ENCODE assay signal across 1 cellular context in the genomic region with DNA sequence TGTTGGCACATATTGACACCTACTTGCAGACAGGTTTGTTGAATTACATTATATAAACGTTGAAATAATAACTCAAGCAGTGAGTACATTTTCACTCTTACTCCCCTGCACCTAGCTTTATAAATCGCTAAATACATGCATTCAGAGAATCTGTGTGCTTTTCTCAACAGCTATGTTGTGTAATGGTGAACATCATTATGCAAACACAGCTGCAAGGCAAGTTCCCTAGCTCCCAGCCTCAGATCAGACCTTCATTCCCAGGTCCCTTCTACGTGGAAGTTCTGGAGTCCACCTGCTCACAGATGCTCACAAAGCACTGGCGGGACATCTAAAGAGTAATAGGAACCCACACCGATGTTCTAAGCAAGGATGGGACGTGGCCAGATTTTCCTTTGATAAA.
A peak's percentile ranks its signal among the peaks of the same experiment; 100 is the strongest.
TF ChIP-seq lines count a peak whose summit lies in the region.

No MANE protein-coding gene starts in this region.

TF ChIP-seq in HepG2, 621 proteins besides CTCF, POLR2A, EP300 and RAD21 (continued from another document and continues in another):
- TF ChIP-seq, protein P1, sequence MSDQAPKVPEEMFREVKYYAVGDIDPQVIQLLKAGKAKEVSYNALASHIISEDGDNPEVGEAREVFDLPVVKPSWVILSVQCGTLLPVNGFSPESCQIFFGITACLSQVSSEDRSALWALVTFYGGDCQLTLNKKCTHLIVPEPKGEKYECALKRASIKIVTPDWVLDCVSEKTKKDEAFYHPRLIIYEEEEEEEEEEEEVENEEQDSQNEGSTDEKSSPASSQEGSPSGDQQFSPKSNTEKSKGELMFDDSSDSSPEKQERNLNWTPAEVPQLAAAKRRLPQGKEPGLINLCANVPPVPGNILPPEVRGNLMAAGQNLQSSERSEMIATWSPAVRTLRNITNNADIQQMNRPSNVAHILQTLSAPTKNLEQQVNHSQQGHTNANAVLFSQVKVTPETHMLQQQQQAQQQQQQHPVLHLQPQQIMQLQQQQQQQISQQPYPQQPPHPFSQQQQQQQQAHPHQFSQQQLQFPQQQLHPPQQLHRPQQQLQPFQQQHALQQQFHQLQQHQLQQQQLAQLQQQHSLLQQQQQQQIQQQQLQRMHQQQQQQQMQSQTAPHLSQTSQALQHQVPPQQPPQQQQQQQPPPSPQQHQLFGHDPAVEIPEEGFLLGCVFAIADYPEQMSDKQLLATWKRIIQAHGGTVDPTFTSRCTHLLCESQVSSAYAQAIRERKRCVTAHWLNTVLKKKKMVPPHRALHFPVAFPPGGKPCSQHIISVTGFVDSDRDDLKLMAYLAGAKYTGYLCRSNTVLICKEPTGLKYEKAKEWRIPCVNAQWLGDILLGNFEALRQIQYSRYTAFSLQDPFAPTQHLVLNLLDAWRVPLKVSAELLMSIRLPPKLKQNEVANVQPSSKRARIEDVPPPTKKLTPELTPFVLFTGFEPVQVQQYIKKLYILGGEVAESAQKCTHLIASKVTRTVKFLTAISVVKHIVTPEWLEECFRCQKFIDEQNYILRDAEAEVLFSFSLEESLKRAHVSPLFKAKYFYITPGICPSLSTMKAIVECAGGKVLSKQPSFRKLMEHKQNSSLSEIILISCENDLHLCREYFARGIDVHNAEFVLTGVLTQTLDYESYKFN (CRISPR knock-in tag; conservative IDR thresholded peaks at IDR 0.05), result peak; percentile 30; the same call in 1 of the 2 replicates
- TF ChIP-seq ZNF24 (IDR thresholded peaks at IDR 0.05) (no peak), ZIK1 (CRISPR knock-in tag; IDR thresholded peaks at IDR 0.05; ENCODE audit: borderline replicate concordance, low read depth) (no peak), SNRNP70 (IDR thresholded peaks at IDR 0.05; ENCODE audit: low read depth, low read length) (no peak), NR2C2 (CRISPR knock-in tag; IDR thresholded peaks at IDR 0.05; ENCODE audit: borderline replicate concordance) (no peak), CEBPG (CRISPR knock-in tag; IDR thresholded peaks at IDR 0.05) (peak; percentile 93), RARA (CRISPR knock-in tag; IDR thresholded peaks at IDR 0.05) (peak; percentile 82), NR2F6 (IDR thresholded peaks at IDR 0.05) (peak; percentile 31; the same call in 1 of the 2 replicates), NR2F6 (CRISPR knock-in tag; IDR thresholded peaks at IDR 0.05) (peak; percentile 71; the same call in 1 of the 2 replicates), ZBTB8A (CRISPR knock-in tag; IDR thresholded peaks at IDR 0.05; ENCODE audit: borderline replicate concordance, low read depth) (no peak), PAF1 (CRISPR knock-in tag; IDR thresholded peaks at IDR 0.05) (no peak), MIER2 (CRISPR knock-in tag; IDR thresholded peaks at IDR 0.05) (peak; percentile 55; the same call in 1 of the 2 replicates), ZNF34 (CRISPR knock-in tag; IDR thresholded peaks at IDR 0.05; ENCODE audit: borderline replicate concordance) (no peak), ZNF17 (CRISPR knock-in tag; IDR thresholded peaks at IDR 0.05) (no peak), JUND (CRISPR knock-in tag; IDR thresholded peaks at IDR 0.05) (peak; percentile 58; the same call in 1 of the 2 replicates), KDM6A (CRISPR knock-in tag; IDR thresholded peaks at IDR 0.05; ENCODE audit: low read depth) (peak; percentile 50; the same call in 1 of the 2 replicates), MED13 (CRISPR knock-in tag; IDR thresholded peaks at IDR 0.05) (no peak), KDM4B (CRISPR knock-in tag; IDR thresholded peaks at IDR 0.05) (peak; percentile 53; the same call in 1 of the 2 replicates), ZNF747 (CRISPR knock-in tag; IDR thresholded peaks at IDR 0.05; ENCODE audit: borderline replicate concordance) (no peak), NAIF1 (CRISPR knock-in tag; IDR thresholded peaks at IDR 0.05; ENCODE audit: borderline replicate concordance) (no peak), CHCHD3 (CRISPR knock-in tag; IDR thresholded peaks at IDR 0.05) (0 out of 2 replicates have a peak, but pooled peaks have one; percentile 28), SAP130 (CRISPR knock-in tag; IDR thresholded peaks at IDR 0.05; ENCODE audit: low read depth) (peak; percentile 32; the same call in 1 of the 2 replicates), RXRB (CRISPR knock-in tag; IDR thresholded peaks at IDR 0.05; ENCODE audit: borderline replicate concordance) (peak; percentile 67; the same call in 1 of the 2 replicates), MYNN (CRISPR knock-in tag; IDR thresholded peaks at IDR 0.05; ENCODE audit: low read depth) (no peak), PHF8 (CRISPR knock-in tag; IDR thresholded peaks at IDR 0.05) (peak; percentile 33), ZNF207 (IDR thresholded peaks at IDR 0.05; ENCODE audit: borderline replicate concordance) (no peak), NFYB (CRISPR knock-in tag; IDR thresholded peaks at IDR 0.05) (no peak), KDM1A (CRISPR knock-in tag; IDR thresholded peaks at IDR 0.05) (peak; percentile 20; the same call in 1 of the 2 replicates), KAT8 (CRISPR knock-in tag; IDR thresholded peaks at IDR 0.05) (peak; percentile 17; the same call in 1 of the 2 replicates), ZNF292 (CRISPR knock-in tag; IDR thresholded peaks at IDR 0.05; ENCODE audit: borderline replicate concordance, low read depth) (no peak), ZBTB38 (CRISPR knock-in tag; IDR thresholded peaks at IDR 0.05) (no peak), ZNF577 (CRISPR knock-in tag; IDR thresholded peaks at IDR 0.05; ENCODE audit: borderline replicate concordance, low read depth) (no peak), HDAC2 (CRISPR knock-in tag; IDR thresholded peaks at IDR 0.05) (peak; percentile 81), RFX1 (IDR thresholded peaks at IDR 0.05) (no peak), ZNF713 (CRISPR knock-in tag; IDR thresholded peaks at IDR 0.05) (no peak), GABPA (IDR thresholded peaks at IDR 0.05; ENCODE audit: low read depth, low read length) (no peak), GABPA (CRISPR knock-in tag; IDR thresholded peaks at IDR 0.05; ENCODE audit: low read depth) (no peak), SALL1 (CRISPR knock-in tag; IDR thresholded peaks at IDR 0.05) (peak; percentile 80), ZNF317 (CRISPR knock-in tag; IDR thresholded peaks at IDR 0.05) (0 out of 2 replicates have a peak, but pooled peaks have one; percentile 37), FOXK2 (IDR thresholded peaks at IDR 0.05) (no peak), ZNF501 (CRISPR knock-in tag; IDR thresholded peaks at IDR 0.05) (peak; percentile 46; the same call in 1 of the 2 replicates)
- TF ChIP-seq, protein P2, sequence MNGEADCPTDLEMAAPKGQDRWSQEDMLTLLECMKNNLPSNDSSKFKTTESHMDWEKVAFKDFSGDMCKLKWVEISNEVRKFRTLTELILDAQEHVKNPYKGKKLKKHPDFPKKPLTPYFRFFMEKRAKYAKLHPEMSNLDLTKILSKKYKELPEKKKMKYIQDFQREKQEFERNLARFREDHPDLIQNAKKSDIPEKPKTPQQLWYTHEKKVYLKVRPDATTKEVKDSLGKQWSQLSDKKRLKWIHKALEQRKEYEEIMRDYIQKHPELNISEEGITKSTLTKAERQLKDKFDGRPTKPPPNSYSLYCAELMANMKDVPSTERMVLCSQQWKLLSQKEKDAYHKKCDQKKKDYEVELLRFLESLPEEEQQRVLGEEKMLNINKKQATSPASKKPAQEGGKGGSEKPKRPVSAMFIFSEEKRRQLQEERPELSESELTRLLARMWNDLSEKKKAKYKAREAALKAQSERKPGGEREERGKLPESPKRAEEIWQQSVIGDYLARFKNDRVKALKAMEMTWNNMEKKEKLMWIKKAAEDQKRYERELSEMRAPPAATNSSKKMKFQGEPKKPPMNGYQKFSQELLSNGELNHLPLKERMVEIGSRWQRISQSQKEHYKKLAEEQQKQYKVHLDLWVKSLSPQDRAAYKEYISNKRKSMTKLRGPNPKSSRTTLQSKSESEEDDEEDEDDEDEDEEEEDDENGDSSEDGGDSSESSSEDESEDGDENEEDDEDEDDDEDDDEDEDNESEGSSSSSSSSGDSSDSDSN (CRISPR knock-in tag; IDR thresholded peaks at IDR 0.05), result 0 out of 2 replicates have a peak, but pooled peaks have one; percentile 29
- TF ChIP-seq, protein P3, sequence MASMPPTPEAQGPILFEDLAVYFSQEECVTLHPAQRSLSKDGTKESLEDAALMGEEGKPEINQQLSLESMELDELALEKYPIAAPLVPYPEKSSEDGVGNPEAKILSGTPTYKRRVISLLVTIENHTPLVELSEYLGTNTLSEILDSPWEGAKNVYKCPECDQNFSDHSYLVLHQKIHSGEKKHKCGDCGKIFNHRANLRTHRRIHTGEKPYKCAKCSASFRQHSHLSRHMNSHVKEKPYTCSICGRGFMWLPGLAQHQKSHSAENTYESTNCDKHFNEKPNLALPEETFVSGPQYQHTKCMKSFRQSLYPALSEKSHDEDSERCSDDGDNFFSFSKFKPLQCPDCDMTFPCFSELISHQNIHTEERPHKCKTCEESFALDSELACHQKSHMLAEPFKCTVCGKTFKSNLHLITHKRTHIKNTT (CRISPR knock-in tag; IDR thresholded peaks at IDR 0.05), result no peak
- TF ChIP-seq, protein P4, sequence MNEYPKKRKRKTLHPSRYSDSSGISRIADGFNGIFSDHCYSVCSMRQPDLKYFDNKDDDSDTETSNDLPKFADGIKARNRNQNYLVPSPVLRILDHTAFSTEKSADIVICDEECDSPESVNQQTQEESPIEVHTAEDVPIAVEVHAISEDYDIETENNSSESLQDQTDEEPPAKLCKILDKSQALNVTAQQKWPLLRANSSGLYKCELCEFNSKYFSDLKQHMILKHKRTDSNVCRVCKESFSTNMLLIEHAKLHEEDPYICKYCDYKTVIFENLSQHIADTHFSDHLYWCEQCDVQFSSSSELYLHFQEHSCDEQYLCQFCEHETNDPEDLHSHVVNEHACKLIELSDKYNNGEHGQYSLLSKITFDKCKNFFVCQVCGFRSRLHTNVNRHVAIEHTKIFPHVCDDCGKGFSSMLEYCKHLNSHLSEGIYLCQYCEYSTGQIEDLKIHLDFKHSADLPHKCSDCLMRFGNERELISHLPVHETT (CRISPR knock-in tag; conservative IDR thresholded peaks at IDR 0.05), result peak; percentile 38; the same call in 1 of the 2 replicates
- TF ChIP-seq, protein P5, sequence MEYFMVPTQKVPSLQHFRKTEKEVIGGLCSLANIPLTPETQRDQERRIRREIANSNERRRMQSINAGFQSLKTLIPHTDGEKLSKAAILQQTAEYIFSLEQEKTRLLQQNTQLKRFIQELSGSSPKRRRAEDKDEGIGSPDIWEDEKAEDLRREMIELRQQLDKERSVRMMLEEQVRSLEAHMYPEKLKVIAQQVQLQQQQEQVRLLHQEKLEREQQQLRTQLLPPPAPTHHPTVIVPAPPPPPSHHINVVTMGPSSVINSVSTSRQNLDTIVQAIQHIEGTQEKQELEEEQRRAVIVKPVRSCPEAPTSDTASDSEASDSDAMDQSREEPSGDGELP (IDR thresholded peaks at IDR 0.05; ENCODE audit: borderline replicate concordance, low read depth), result peak; percentile 98
- TF ChIP-seq, protein P6, sequence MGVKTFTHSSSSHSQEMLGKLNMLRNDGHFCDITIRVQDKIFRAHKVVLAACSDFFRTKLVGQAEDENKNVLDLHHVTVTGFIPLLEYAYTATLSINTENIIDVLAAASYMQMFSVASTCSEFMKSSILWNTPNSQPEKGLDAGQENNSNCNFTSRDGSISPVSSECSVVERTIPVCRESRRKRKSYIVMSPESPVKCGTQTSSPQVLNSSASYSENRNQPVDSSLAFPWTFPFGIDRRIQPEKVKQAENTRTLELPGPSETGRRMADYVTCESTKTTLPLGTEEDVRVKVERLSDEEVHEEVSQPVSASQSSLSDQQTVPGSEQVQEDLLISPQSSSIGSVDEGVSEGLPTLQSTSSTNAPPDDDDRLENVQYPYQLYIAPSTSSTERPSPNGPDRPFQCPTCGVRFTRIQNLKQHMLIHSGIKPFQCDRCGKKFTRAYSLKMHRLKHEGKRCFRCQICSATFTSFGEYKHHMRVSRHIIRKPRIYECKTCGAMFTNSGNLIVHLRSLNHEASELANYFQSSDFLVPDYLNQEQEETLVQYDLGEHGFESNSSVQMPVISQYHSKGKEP (CRISPR knock-in tag; IDR thresholded peaks at IDR 0.05), result no peak
- TF ChIP-seq, protein P7, sequence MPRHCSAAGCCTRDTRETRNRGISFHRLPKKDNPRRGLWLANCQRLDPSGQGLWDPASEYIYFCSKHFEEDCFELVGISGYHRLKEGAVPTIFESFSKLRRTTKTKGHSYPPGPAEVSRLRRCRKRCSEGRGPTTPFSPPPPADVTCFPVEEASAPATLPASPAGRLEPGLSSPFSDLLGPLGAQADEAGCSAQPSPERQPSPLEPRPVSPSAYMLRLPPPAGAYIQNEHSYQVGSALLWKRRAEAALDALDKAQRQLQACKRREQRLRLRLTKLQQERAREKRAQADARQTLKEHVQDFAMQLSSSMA (CRISPR knock-in tag; IDR thresholded peaks at IDR 0.05), result no peak
- TF ChIP-seq, protein P8, sequence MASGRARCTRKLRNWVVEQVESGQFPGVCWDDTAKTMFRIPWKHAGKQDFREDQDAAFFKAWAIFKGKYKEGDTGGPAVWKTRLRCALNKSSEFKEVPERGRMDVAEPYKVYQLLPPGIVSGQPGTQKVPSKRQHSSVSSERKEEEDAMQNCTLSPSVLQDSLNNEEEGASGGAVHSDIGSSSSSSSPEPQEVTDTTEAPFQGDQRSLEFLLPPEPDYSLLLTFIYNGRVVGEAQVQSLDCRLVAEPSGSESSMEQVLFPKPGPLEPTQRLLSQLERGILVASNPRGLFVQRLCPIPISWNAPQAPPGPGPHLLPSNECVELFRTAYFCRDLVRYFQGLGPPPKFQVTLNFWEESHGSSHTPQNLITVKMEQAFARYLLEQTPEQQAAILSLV (CRISPR knock-in tag; IDR thresholded peaks at IDR 0.05; ENCODE audit: borderline replicate concordance), result no peak
- TF ChIP-seq, protein P9, sequence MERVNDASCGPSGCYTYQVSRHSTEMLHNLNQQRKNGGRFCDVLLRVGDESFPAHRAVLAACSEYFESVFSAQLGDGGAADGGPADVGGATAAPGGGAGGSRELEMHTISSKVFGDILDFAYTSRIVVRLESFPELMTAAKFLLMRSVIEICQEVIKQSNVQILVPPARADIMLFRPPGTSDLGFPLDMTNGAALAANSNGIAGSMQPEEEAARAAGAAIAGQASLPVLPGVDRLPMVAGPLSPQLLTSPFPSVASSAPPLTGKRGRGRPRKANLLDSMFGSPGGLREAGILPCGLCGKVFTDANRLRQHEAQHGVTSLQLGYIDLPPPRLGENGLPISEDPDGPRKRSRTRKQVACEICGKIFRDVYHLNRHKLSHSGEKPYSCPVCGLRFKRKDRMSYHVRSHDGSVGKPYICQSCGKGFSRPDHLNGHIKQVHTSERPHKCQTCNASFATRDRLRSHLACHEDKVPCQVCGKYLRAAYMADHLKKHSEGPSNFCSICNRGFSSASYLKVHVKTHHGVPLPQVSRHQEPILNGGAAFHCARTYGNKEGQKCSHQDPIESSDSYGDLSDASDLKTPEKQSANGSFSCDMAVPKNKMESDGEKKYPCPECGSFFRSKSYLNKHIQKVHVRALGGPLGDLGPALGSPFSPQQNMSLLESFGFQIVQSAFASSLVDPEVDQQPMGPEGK (CRISPR knock-in tag; IDR thresholded peaks at IDR 0.05), result peak; percentile 34; the same call in 1 of the 2 replicates
- TF ChIP-seq, protein P10, sequence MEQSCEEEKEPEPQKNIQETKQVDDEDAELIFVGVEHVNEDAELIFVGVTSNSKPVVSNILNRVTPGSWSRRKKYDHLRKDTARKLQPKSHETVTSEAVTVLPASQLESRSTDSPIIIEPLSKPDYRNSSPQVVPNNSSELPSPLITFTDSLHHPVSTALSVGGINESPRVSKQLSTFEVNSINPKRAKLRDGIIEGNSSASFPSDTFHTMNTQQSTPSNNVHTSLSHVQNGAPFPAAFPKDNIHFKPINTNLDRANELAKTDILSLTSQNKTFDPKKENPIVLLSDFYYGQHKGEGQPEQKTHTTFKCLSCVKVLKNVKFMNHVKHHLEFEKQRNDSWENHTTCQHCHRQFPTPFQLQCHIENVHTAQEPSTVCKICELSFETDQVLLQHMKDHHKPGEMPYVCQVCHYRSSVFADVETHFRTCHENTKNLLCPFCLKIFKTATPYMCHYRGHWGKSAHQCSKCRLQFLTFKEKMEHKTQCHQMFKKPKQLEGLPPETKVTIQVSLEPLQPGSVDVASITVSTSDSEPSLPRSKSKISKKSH (CRISPR knock-in tag; IDR thresholded peaks at IDR 0.05; ENCODE audit: borderline replicate concordance), result no peak
